ENCODE assay signal across 14 cellular contexts in genomic region chr9:36543916-36544315, GRCh38. TPM values are rescaled to one million over a fixed set of nuclear protein-coding genes. Genes with fewer than 3 reads are reported as not detected.
DNase-seq lines count a peak whose midpoint lies in the region; TF ChIP-seq lines count a peak whose summit lies in the region.
"Had no signal": no experiment of that assay in that cellular context is flagged by ENCODE, and none has a peak within 500 bp of the region (broad histone marks: within the 10 kb centered on the region; RNA-seq: fewer than 3 reads in every experiment).

No MANE protein-coding gene starts in this region.

- H3K4me3 ChIP-seq in SJCRH30 (no peak overlapping the region), Karpas-422 (ENCODE audit: low read length) (no peak overlapping the region)
- no peak overlapping the region for H3K4me3 ChIP-seq in CD8-positive, alpha-beta memory T cell (ENCODE audit: low read length)

- CTCF ChIA-PET in CD8-positive, alpha-beta memory T cell (lab: Charles Lee) = interaction anchor here (1.4 kb wide), 1 partner anchor 12 kb away, joined by 4 read pairs; no protein-coding TSS in a partner anchor

- peak overlapping the region in 2 of 3 experiments; percentile 30 to 83 for H3K27ac Mint-ChIP-seq in nephron
- H3K27ac Mint-ChIP-seq in CD8-positive, alpha-beta memory T cell = no peak overlapping the region
- H3K27ac Mint-ChIP-seq: activated CD4-positive, alpha-beta memory T cell treated with anti-CD3 and anti-CD28 coated beads, Interleukin-2, amount 10 ng/mL, durations not matched to agents 7 days and 5 days had no signal

- 0 out of 2 replicates have a peak overlapping the region, but pooled peaks have one; percentile 4 for H3K27ac ChIP-seq in SJCRH30
- H3K27ac ChIP-seq in Karpas-422 (ENCODE audit: low read length) = no peak overlapping the region
- H3K27ac ChIP-seq in CD8-positive, alpha-beta memory T cell (ENCODE audit: low read depth, low read length) = no peak overlapping the region

- H3K4me1 ChIP-seq in SJCRH30 = peaks cover 10% of the 10 kb centered on the region
- 0 out of 2 replicates have a peak, but pooled peaks cover 3% of the 10 kb centered on the region for H3K4me1 ChIP-seq in Karpas-422 (ENCODE audit: low read length)
- H3K4me1 ChIP-seq in CD8-positive, alpha-beta memory T cell (ENCODE audit: insufficient read depth, low read length) = no peaks in the 10 kb centered on the region

- H3K9me3 ChIP-seq in SJCRH30 (replicated peaks) (no peaks in the 10 kb centered on the region), Karpas-422 (ENCODE audit: low read length) (no peaks in the 10 kb centered on the region)
- no peaks in the 10 kb centered on the region for H3K9me3 ChIP-seq in CD8-positive, alpha-beta memory T cell (ENCODE audit: low read length)

- no peaks in the 10 kb centered on the region for H3K36me3 Mint-ChIP-seq in nephron (ENCODE audit: low read depth)
- no peaks in the 10 kb centered on the region for H3K36me3 Mint-ChIP-seq in CD8-positive, alpha-beta memory T cell

- H3K9me2 ChIP-seq in Karpas-422 (replicated peaks; ENCODE audit: insufficient read depth, low read length) = no peaks in the 10 kb centered on the region

- H3K9me3 Mint-ChIP-seq in nephron = no peaks in the 10 kb centered on the region
- H3K9me3 Mint-ChIP-seq in CD8-positive, alpha-beta memory T cell = no peaks in the 10 kb centered on the region
- H3K9me3 Mint-ChIP-seq: activated CD4-positive, alpha-beta memory T cell treated with anti-CD3 and anti-CD28 coated beads, Interleukin-2, amount 10 ng/mL, durations not matched to agents 7 days and 5 days had no signal

- no peaks in the 10 kb centered on the region for H3K36me3 ChIP-seq in SJCRH30
- no peaks in the 10 kb centered on the region for H3K36me3 ChIP-seq in Karpas-422 (ENCODE audit: insufficient read depth, low read length)
- H3K36me3 ChIP-seq in CD8-positive, alpha-beta memory T cell (ENCODE audit: insufficient read depth, low read length) = no peaks in the 10 kb centered on the region

- no peak overlapping the region for H3K4me3 Mint-ChIP-seq in nephron
- no peak overlapping the region for H3K4me3 Mint-ChIP-seq in CD8-positive, alpha-beta memory T cell
- H3K4me3 Mint-ChIP-seq: activated CD4-positive, alpha-beta memory T cell treated with anti-CD3 and anti-CD28 coated beads, Interleukin-2, amount 10 ng/mL, durations not matched to agents 7 days and 5 days had no signal

- no peak overlapping the region for H3K9ac ChIP-seq in Karpas-422 (ENCODE audit: low read length)

- no peaks in the 10 kb centered on the region for H3K27me3 Mint-ChIP-seq in nephron (ENCODE audit: low read depth)
- peaks cover 7 to 9% of the 10 kb centered on the region in 2 donors for H3K27me3 Mint-ChIP-seq in CD8-positive, alpha-beta memory T cell

- H3K27me3 ChIP-seq in SJCRH30 = no peaks in the 10 kb centered on the region
- H3K27me3 ChIP-seq in Karpas-422 (ENCODE audit: low read length) = no peaks in the 10 kb centered on the region
- no peaks in the 10 kb centered on the region for H3K27me3 ChIP-seq in CD8-positive, alpha-beta memory T cell (ENCODE audit: insufficient read depth, low read length, poor library complexity, severe bottlenecking)

- H3K79me2 ChIP-seq in Karpas-422 (ENCODE audit: low read length) = no peaks in the 10 kb centered on the region

- no peaks in the 10 kb centered on the region for H4K20me1 ChIP-seq in Karpas-422 (ENCODE audit: insufficient read depth, low read depth, low read length)

- DNase-seq in AG09319 (ENCODE audit: extremely low read depth, low read depth) (peak; percentile 42), SJCRH30 (peak; percentile 77 to 81), fibroblast of peridontal ligament (ENCODE audit: extremely low read depth) (peak; percentile 79), Karpas-422 (no peak), NOMO-1 treated with DMSO at 0.1 percent for 48 hours (lab: John Stamatoyannopoulos, UW; ENCODE audit: unreplicated experiment) (no peak), activated T-cell treated with anti-CD3 and anti-CD28 coated beads for 4 hours (no peak)
- no peak for DNase-seq in CD8-positive, alpha-beta memory T cell
- DNase-seq: activated CD4-positive, alpha-beta memory T cell treated with anti-CD3 and anti-CD28 coated beads, Interleukin-2, amount 10 ng/mL, durations not matched to agents 7 days and 5 days; H7; IMR-90; NCI-H1417 treated with DMSO at 0.1 percent for 48 hours; NCI-H446 treated with DMSO at 0.1 percent for 48 hours; stimulated activated CD8-positive, alpha-beta memory T cell treated with anti-CD3 and anti-CD28 coated beads, Interleukin-4, amount 100 ng/mL, for 48 hours had no signal

- TF ChIP-seq CTCF in AG09319 (IDR thresholded peaks at IDR 0.05; ENCODE audit: low read depth, low read length) (no peak), nephron (IDR thresholded peaks at IDR 0.05; ENCODE audit: unreplicated experiment in 3 of 3) (no peak)

- H3K4me1 Mint-ChIP-seq in nephron = peaks cover 5% of the 10 kb centered on the region
- no peaks in the 10 kb centered on the region for H3K4me1 Mint-ChIP-seq in CD8-positive, alpha-beta memory T cell

- H3K4me2 ChIP-seq in Karpas-422 (ENCODE audit: low read depth, low read length, poor library complexity, severe bottlenecking) = no peak overlapping the region

- H2AFZ ChIP-seq in Karpas-422 (ENCODE audit: low read length) = no peak overlapping the region

- POLR2A ChIA-PET in CD8-positive, alpha-beta memory T cell (lab: Charles Lee) = no interaction called here

RNA-seq across cellular contexts. Expression of gene MELK, which starts 28.8 kb away (rescaled TPM):
- 86.3 and 94.3 TPM in 2 replicates for total RNA-seq in SJCRH30 (2014; rRNA removed; shearing (Covaris generic))
- total RNA-seq in Karpas-422 (2014; rRNA removed; shearing (Covaris generic); ENCODE audit: low replicate concordance) = 16.0 and 22.2 TPM in 2 replicates
- total RNA-seq in CD8-positive, alpha-beta memory T cell = 10 to 100 TPM; 51.0 to 51.6 TPM
- not detected for polyA plus RNA-seq in CD8-positive, alpha-beta memory T cell

Comparison
In these comparisons a context has a peak if more than half of its experiments do, and no peak if none do; other contexts are left out.
1. DNase-seq: peak in AG09319 (single experiment), SJCRH30 (2 of 2) and fibroblast of peridontal ligament (single experiment); none in Karpas-422 (single experiment), NOMO-1 treated with DMSO at 0.1 percent for 48 hours (single experiment), activated T-cell treated with anti-CD3 and anti-CD28 coated beads for 4 hours (single experiment) and CD8-positive, alpha-beta memory T cell (0 of 5).
2. H3K27ac Mint-ChIP-seq: peak in nephron (2 of 3); none in CD8-positive, alpha-beta memory T cell (0 of 8).